Comparison of ENCODE assay signal across 1 cellular context in genomic region chr16:2250652-2251280, GRCh38.
TF ChIP-seq lines count a peak whose summit lies in the region.

No MANE protein-coding gene starts in this region.

TF ChIP-seq in K562, 482 proteins besides CTCF, POLR2A, EP300 and RAD21 (continued from another document and continues in another):
- peak; percentile 25 for TF ChIP-seq PRDM10 (IDR thresholded peaks at IDR 0.05; ENCODE audit: partially characterized antibody)
- TF ChIP-seq DIDO1 (tag; IDR thresholded peaks at IDR 0.05; ENCODE audit: low read depth): no peak
- TF ChIP-seq ARNT (IDR thresholded peaks at IDR 0.05): no peak
- no peak for TF ChIP-seq KAT2B (IDR thresholded peaks at IDR 0.05; ENCODE audit: low read depth, low read length)
- no peak for TF ChIP-seq YY1 (IDR thresholded peaks at IDR 0.05; ENCODE audit: borderline replicate concordance in 1 of 3, control insufficient read depth in 1 of 3, extremely low read depth in 1 of 3, insufficient read depth in 3 of 3, insufficient read length in 1 of 3, insufficient replicate concordance in 2 of 3, low read depth in 1 of 3, low read length in 2 of 3)
- TF ChIP-seq ZNF766 (CRISPR knock-in tag; conservative IDR thresholded peaks at IDR 0.05): peak; percentile 16; the same call in 1 of the 2 replicates
- no peak for TF ChIP-seq TEAD2 (tag; IDR thresholded peaks at IDR 0.05)
- TF ChIP-seq, protein P1, sequence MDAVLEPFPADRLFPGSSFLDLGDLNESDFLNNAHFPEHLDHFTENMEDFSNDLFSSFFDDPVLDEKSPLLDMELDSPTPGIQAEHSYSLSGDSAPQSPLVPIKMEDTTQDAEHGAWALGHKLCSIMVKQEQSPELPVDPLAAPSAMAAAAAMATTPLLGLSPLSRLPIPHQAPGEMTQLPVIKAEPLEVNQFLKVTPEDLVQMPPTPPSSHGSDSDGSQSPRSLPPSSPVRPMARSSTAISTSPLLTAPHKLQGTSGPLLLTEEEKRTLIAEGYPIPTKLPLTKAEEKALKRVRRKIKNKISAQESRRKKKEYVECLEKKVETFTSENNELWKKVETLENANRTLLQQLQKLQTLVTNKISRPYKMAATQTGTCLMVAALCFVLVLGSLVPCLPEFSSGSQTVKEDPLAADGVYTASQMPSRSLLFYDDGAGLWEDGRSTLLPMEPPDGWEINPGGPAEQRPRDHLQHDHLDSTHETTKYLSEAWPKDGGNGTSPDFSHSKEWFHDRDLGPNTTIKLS (IDR thresholded peaks at IDR 0.05; ENCODE audit: borderline replicate concordance, low read depth): no peak
- TF ChIP-seq CHD4 (IDR thresholded peaks at IDR 0.05; ENCODE audit: insufficient read depth, insufficient replicate concordance, low read depth, low read length, poor library complexity, severe bottlenecking): no peak
- TF ChIP-seq KLF16 (IDR thresholded peaks at IDR 0.05): no peak
- TF ChIP-seq SIRT6 (IDR thresholded peaks at IDR 0.05; ENCODE audit: low read depth, low read length): no peak
- TF ChIP-seq SMARCA4 (IDR thresholded peaks at IDR 0.05): 0 out of 2 replicates have a peak, but pooled peaks have one; percentile 20
- no peak for TF ChIP-seq ZNF644 (tag; IDR thresholded peaks at IDR 0.05; ENCODE audit: low read depth)
- no peak for TF ChIP-seq ZFP36 (IDR thresholded peaks at IDR 0.05; ENCODE audit: low read depth, low read length, partially characterized antibody)
- no peak for TF ChIP-seq HSF4 (CRISPR knock-in tag; IDR thresholded peaks at IDR 0.05; ENCODE audit: borderline replicate concordance)
- no peak for TF ChIP-seq SRSF9 (IDR thresholded peaks at IDR 0.05; ENCODE audit: borderline replicate concordance, low read depth, low read length)
- TF ChIP-seq BCLAF1 (IDR thresholded peaks at IDR 0.05; ENCODE audit: borderline replicate concordance in 1 of 2, control insufficient read depth in 1 of 2, low read depth in 2 of 2, low read length in 1 of 2): no peak
- no peak for TF ChIP-seq E2F3 (CRISPR knock-in tag; IDR thresholded peaks at IDR 0.05)
- no peak for TF ChIP-seq ELF2 (CRISPR knock-in tag; IDR thresholded peaks at IDR 0.05)
- TF ChIP-seq NFXL1 (CRISPR knock-in tag; IDR thresholded peaks at IDR 0.05): no peak
- no peak for TF ChIP-seq HMG20A (CRISPR knock-in tag; conservative IDR thresholded peaks at IDR 0.05)
- TF ChIP-seq PRMT5 (CRISPR knock-in tag; IDR thresholded peaks at IDR 0.05): no peak
- TF ChIP-seq SNIP1 (IDR thresholded peaks at IDR 0.05; ENCODE audit: low read depth): no peak
- no peak for TF ChIP-seq USF2 (CRISPR knock-in tag; IDR thresholded peaks at IDR 0.05)
- TF ChIP-seq MECOM (CRISPR knock-in tag; IDR thresholded peaks at IDR 0.05): no peak
- TF ChIP-seq BCOR (IDR thresholded peaks at IDR 0.05): no peak
- TF ChIP-seq, protein P2, sequence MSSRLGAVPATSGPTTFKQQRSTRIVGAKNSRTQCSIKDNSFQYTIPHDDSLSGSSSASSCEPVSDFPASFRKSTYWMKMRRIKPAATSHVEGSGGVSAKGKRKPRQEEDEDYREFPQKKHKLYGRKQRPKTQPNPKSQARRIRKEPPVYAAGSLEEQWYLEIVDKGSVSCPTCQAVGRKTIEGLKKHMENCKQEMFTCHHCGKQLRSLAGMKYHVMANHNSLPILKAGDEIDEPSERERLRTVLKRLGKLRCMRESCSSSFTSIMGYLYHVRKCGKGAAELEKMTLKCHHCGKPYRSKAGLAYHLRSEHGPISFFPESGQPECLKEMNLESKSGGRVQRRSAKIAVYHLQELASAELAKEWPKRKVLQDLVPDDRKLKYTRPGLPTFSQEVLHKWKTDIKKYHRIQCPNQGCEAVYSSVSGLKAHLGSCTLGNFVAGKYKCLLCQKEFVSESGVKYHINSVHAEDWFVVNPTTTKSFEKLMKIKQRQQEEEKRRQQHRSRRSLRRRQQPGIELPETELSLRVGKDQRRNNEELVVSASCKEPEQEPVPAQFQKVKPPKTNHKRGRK (tag; IDR thresholded peaks at IDR 0.05): no peak
- TF ChIP-seq MEIS2 (IDR thresholded peaks at IDR 0.05; ENCODE audit: partially characterized antibody): no peak
- no peak for TF ChIP-seq CAMTA2 (CRISPR knock-in tag; conservative IDR thresholded peaks at IDR 0.05)
- no peak for TF ChIP-seq ARHGAP35 (IDR thresholded peaks at IDR 0.05; ENCODE audit: partially characterized antibody)
- no peak for TF ChIP-seq ZNF354B (CRISPR knock-in tag; IDR thresholded peaks at IDR 0.05)
- no peak for TF ChIP-seq ZNF445 (CRISPR knock-in tag; IDR thresholded peaks at IDR 0.05; ENCODE audit: low read depth)
- no peak for TF ChIP-seq MYBL2 (IDR thresholded peaks at IDR 0.05; ENCODE audit: low read depth)
- no peak for TF ChIP-seq MYBL2 (CRISPR knock-in tag; IDR thresholded peaks at IDR 0.05; ENCODE audit: borderline replicate concordance)
- no peak for TF ChIP-seq GTF2A2 (tag; IDR thresholded peaks at IDR 0.05)
- TF ChIP-seq, protein P3, sequence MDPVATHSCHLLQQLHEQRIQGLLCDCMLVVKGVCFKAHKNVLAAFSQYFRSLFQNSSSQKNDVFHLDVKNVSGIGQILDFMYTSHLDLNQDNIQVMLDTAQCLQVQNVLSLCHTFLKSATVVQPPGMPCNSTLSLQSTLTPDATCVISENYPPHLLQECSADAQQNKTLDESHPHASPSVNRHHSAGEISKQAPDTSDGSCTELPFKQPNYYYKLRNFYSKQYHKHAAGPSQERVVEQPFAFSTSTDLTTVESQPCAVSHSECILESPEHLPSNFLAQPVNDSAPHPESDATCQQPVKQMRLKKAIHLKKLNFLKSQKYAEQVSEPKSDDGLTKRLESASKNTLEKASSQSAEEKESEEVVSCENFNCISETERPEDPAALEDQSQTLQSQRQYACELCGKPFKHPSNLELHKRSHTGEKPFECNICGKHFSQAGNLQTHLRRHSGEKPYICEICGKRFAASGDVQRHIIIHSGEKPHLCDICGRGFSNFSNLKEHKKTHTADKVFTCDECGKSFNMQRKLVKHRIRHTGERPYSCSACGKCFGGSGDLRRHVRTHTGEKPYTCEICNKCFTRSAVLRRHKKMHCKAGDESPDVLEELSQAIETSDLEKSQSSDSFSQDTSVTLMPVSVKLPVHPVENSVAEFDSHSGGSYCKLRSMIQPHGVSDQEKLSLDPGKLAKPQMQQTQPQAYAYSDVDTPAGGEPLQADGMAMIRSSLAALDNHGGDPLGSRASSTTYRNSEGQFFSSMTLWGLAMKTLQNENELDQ (CRISPR knock-in tag; IDR thresholded peaks at IDR 0.05; ENCODE audit: borderline replicate concordance): no peak
- TF ChIP-seq SETDB1 (IDR thresholded peaks at IDR 0.05; ENCODE audit: low read length): no peak
- TF ChIP-seq, protein P4, sequence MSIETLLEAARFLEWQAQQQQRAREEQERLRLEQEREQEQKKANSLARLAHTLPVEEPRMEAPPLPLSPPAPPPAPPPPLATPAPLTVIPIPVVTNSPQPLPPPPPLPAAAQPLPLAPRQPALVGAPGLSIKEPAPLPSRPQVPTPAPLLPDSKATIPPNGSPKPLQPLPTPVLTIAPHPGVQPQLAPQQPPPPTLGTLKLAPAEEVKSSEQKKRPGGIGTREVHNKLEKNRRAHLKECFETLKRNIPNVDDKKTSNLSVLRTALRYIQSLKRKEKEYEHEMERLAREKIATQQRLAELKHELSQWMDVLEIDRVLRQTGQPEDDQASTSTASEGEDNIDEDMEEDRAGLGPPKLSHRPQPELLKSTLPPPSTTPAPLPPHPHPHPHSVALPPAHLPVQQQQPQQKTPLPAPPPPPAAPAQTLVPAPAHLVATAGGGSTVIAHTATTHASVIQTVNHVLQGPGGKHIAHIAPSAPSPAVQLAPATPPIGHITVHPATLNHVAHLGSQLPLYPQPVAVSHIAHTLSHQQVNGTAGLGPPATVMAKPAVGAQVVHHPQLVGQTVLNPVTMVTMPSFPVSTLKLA (conservative IDR thresholded peaks at IDR 0.05): no peak
- peak; percentile 53; the same call in 1 of the 2 replicates for TF ChIP-seq ATF4 (CRISPR knock-in tag; IDR thresholded peaks at IDR 0.05)
